ENCODE assay signal across 10 cellular contexts in the genomic region with DNA sequence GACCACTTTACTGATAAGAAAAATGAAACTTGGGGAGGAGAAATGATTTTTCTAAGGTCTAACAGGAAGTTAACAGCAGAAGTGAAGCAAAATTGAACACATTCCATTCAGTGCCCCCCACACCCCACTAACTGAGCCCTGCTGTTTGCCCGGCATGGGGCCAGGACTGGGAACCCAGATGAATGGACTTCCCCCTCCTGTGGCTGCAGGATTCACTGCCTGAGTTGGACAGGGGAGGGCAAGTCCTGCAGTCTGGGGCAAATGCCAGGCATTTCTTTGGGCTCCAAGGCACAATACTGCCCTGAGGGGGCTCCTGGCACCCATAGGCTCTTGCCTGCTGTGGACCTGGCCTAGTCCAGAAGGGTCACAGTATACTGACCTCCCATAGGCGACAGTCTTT. TPM values are rescaled to one million over a fixed set of nuclear protein-coding genes. Genes with fewer than 3 reads are reported as not detected.
DNase-seq lines count a peak whose midpoint lies in the region; ATAC-seq and TF ChIP-seq lines count a peak whose summit lies in the region.
"Had no signal": no experiment of that assay in that cellular context is flagged by ENCODE, and none has a peak within 500 bp of the region (broad histone marks: within the 10 kb centered on the region; RNA-seq: fewer than 3 reads in every experiment).

No MANE protein-coding gene starts in this region.

- H3K4me2 ChIP-seq in KMS-11: peak overlapping the region; percentile 81
- H3K4me2 ChIP-seq: A549 had no signal

- intact Hi-C loops in testis (cut with DNase I; ENCODE audit: low total_unique reads): no loop called here

- no peaks in the 10 kb centered on the region for H3K36me3 ChIP-seq in KMS-11 (ENCODE audit: insufficient read depth)
- H3K36me3 ChIP-seq in endodermal cell (ENCODE audit: control insufficient read depth, insufficient read depth, low read length): peaks cover 8% of the 10 kb centered on the region
- no peaks in the 10 kb centered on the region for H3K36me3 ChIP-seq in testis (ENCODE audit: low read depth, missing control alignments)

- peak overlapping the region; percentile 33 for H3K4me3 Mint-ChIP-seq in T-helper 1 cell treated with Interleukin-12 subunit alpha and Interleukin-12 subunit beta and Interleukin-4 antibody, amounts not matched to agents 30 μg/mL and 1 μg/mL, for 36 hours
- no peak overlapping the region for H3K4me3 Mint-ChIP-seq in endodermal cell

- H3K27me3 ChIP-seq in KMS-11 (ENCODE audit: insufficient read depth, low read depth) (no peaks in the 10 kb centered on the region), endodermal cell (ENCODE audit: control insufficient read depth, insufficient read depth, low read length, poor library complexity, severe bottlenecking) (no peaks in the 10 kb centered on the region), testis (no peaks in the 10 kb centered on the region)

- no peaks in the 10 kb centered on the region for H3K9me3 Mint-ChIP-seq in T-helper 1 cell treated with Interleukin-12 subunit alpha and Interleukin-12 subunit beta and Interleukin-4 antibody, amounts not matched to agents 30 μg/mL and 1 μg/mL, for 36 hours
- no peaks in the 10 kb centered on the region for H3K9me3 Mint-ChIP-seq in endodermal cell

- H4K20me1 ChIP-seq in KMS-11 (ENCODE audit: insufficient read depth): no peaks in the 10 kb centered on the region

- no peak overlapping the region for H2AFZ ChIP-seq in KMS-11 (ENCODE audit: low read depth)

- peak overlapping the region; percentile 95 for H3K27ac ChIP-seq in KMS-11
- H3K27ac ChIP-seq in endodermal cell (ENCODE audit: low read depth, low read length): peak overlapping the region; percentile 9
- H3K27ac ChIP-seq in testis: no peak overlapping the region
- H3K27ac ChIP-seq: A549 had no signal

- no peak for TF ChIP-seq POLR2A in testis (IDR thresholded peaks at IDR 0.05)

- peak overlapping the region; percentile 84 for H3K27ac Mint-ChIP-seq in T-helper 1 cell treated with Interleukin-12 subunit alpha and Interleukin-12 subunit beta and Interleukin-4 antibody, amounts not matched to agents 30 μg/mL and 1 μg/mL, for 36 hours
- H3K27ac Mint-ChIP-seq in endodermal cell: peak overlapping the region; percentile 34

- H3K4me1 ChIP-seq in KMS-11 (ENCODE audit: low read depth, poor library complexity, severe bottlenecking) (peaks cover 81% of the 10 kb centered on the region), endodermal cell (ENCODE audit: control insufficient read depth, insufficient read depth, low read length) (peaks cover 24% of the 10 kb centered on the region), testis (peaks cover 22% of the 10 kb centered on the region)
- H3K4me1 ChIP-seq: A549 had no signal

- H3K36me3 Mint-ChIP-seq in T-helper 1 cell treated with Interleukin-12 subunit alpha and Interleukin-12 subunit beta and Interleukin-4 antibody, amounts not matched to agents 30 μg/mL and 1 μg/mL, for 36 hours (ENCODE audit: low read depth): peaks cover 16% of the 10 kb centered on the region
- H3K36me3 Mint-ChIP-seq in endodermal cell (ENCODE audit: low read depth): peaks cover 3% of the 10 kb centered on the region

- TF ChIP-seq CTCF in KMS-11 (conservative IDR thresholded peaks at IDR 0.05; ENCODE audit: low read depth, low read length): no peak
- TF ChIP-seq CTCF in endodermal cell (conservative IDR thresholded peaks at IDR 0.05): peak; percentile 31
- TF ChIP-seq CTCF in retinal pigment epithelial cell (conservative IDR thresholded peaks at IDR 0.05; ENCODE audit: low read depth, low read length): peak; percentile 15
- TF ChIP-seq CTCF in testis (IDR thresholded peaks at IDR 0.05): no peak

- 60 to 74% methylated on average over 1 to 2 of the region's 2 CpGs for WGBS in endodermal cell (ENCODE audit: insufficient coverage in 1 of 2, insufficient read length in 1 of 2), 2 experiments
- 82 to 95% methylated on average over 2 of the region's 2 CpGs for WGBS in testis, 2 donors

- ATAC-seq in HG03521 (IDR thresholded peaks at IDR 0.05; ENCODE audit: unreplicated experiment): no peak
- ATAC-seq: A549 had no signal

- H3K4me3 ChIP-seq in KMS-11 (IDR thresholded peaks at IDR 0.05; ENCODE audit: insufficient read depth, low read depth, low read length) (no peak overlapping the region), endodermal cell (ENCODE audit: low read length) (no peak overlapping the region), retinal pigment epithelial cell (ENCODE audit: low read length) (no peak overlapping the region), testis (no peak overlapping the region)
- H3K4me3 ChIP-seq: A549 had no signal

- DNase-seq in T-helper 1 cell: no peak
- DNase-seq in endodermal cell: peak; percentile 82
- DNase-seq in retinal pigment epithelial cell (ENCODE audit: low read depth): no peak
- DNase-seq in testis: no peak
- no peak for DNase-seq in HuH-7 (ENCODE audit: low spot score)
- DNase-seq: glutamatergic neuron had no signal

- peaks cover 54% of the 10 kb centered on the region for H3K4me1 Mint-ChIP-seq in T-helper 1 cell treated with Interleukin-12 subunit alpha and Interleukin-12 subunit beta and Interleukin-4 antibody, amounts not matched to agents 30 μg/mL and 1 μg/mL, for 36 hours (ENCODE audit: low read depth)
- peaks cover 52% of the 10 kb centered on the region for H3K4me1 Mint-ChIP-seq in endodermal cell

- H3K27me3 Mint-ChIP-seq in T-helper 1 cell treated with Interleukin-12 subunit alpha and Interleukin-12 subunit beta and Interleukin-4 antibody, amounts not matched to agents 30 μg/mL and 1 μg/mL, for 36 hours (ENCODE audit: low read depth): no peaks in the 10 kb centered on the region
- H3K27me3 Mint-ChIP-seq in endodermal cell (ENCODE audit: insufficient read depth): no peaks in the 10 kb centered on the region

- peak overlapping the region; percentile 59; the same call in 1 of the 2 replicates for H3K9ac ChIP-seq in KMS-11
- no peak overlapping the region for H3K9ac ChIP-seq in endodermal cell (ENCODE audit: extremely low read depth, low read length, poor library complexity, severe bottlenecking)

- H3K9me3 ChIP-seq in endodermal cell (ENCODE audit: control insufficient read depth, low read length) (no peaks in the 10 kb centered on the region), testis (no peaks in the 10 kb centered on the region)
- H3K9me3 ChIP-seq: A549 had no signal

- peaks cover 12% of the 10 kb centered on the region; the same call in 1 of the 2 replicates for H3K79me2 ChIP-seq in KMS-11 (ENCODE audit: insufficient read depth, low read depth)

RNA-seq across cellular contexts. Expression of a gene that starts 28.3 kb away (rescaled TPM):
- 10 to 100 TPM; 70.0 to 96.4 TPM for total RNA-seq in endodermal cell
- polyA plus RNA-seq in endodermal cell (2013, experiment 1 of 2): 154 TPM
- polyA plus RNA-seq in endodermal cell (2013, experiment 2 of 2): 130 TPM
- 100 to 1,000 TPM; 104 to 145 TPM for total RNA-seq in testis
- 74.0 TPM for polyA plus RNA-seq in testis (ENCODE audit: insufficient read depth, low read depth, low replicate concordance)

Comparison
In these comparisons a context has a peak if more than half of its experiments do, and no peak if none do; other contexts are left out.
1. H3K27ac ChIP-seq: peak in KMS-11 (single experiment) and endodermal cell (single experiment); none in testis (0 of 2).
2. CTCF ChIP-seq: peak in endodermal cell (single experiment) and retinal pigment epithelial cell (single experiment); none in KMS-11 (single experiment) and testis (0 of 3).